Comparison of ENCODE assay signal across 9 cellular contexts in the genomic region with DNA sequence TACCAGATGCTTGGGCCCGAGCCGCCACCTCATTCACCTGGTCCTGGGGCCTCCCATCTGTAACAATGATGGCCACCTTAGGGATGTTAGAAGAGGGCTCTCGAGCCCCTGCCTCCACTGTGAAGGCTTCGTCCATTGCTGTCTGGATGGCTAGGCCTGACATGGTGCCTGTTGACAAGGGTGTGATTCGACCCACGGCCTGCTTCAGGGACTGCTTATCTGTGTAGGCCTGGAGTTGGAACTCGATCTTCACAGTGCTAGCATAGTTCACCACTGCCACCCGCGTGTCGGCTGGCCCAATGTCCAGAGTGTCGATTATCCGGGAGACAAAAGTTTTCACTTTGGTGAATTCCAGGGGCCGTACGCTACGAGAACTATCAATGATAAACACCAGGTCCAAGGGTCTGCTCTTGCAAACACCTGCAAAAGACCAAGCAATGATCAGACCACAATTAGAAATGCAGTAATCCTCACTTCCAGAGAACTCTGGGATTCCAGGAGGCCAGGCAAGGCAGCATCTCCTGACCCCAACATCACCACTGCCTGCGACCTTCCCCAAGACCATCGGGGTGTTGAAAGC.
"Had no signal": no experiment of that assay in that cellular context is flagged by ENCODE, and none has a peak within 500 bp of the region (broad histone marks: within the 10 kb centered on the region; RNA-seq: fewer than 3 reads in every experiment).

No MANE protein-coding gene starts in this region.

- H3K27ac ChIP-seq: GM23248, KMS-11 had no signal

- H3K9ac ChIP-seq: GM23248, KMS-11 had no signal

- H3K4me3 ChIP-seq: GM23248, HAP-1 had no signal

- DNase-seq: GM23248, GOT3, H7, HFFc6, KBM-7 had no signal

- H3K36me3 ChIP-seq: HAP-1 had no signal

- FAIRE-seq: HTR-8/SVneo had no signal

- H2AFZ ChIP-seq: GM23248 had no signal

- H3K4me1 ChIP-seq: HAP-1 had no signal

- ATAC-seq: HCT116 had no signal

- H3K4me2 ChIP-seq: KMS-11 had no signal

- H3K9me3 ChIP-seq: HAP-1 had no signal
